ENCODE assay signal across 21 cellular contexts in genomic region chr4:23539969-23540368, GRCh38.
A peak's percentile ranks its signal among the peaks of the same experiment; 100 is the strongest.
DNase-seq lines count a peak whose midpoint lies in the region; ATAC-seq, FAIRE-seq and TF ChIP-seq lines count a peak whose summit lies in the region.
"Had no signal": no experiment of that assay in that cellular context is flagged by ENCODE, and none has a peak within 500 bp of the region (broad histone marks: within the 10 kb centered on the region; RNA-seq: fewer than 3 reads in every experiment).

No MANE protein-coding gene starts in this region.

- BruUV-seq in IMR-90 (replicated peaks; lab: Mats Ljungman, UMichigan) (no TSS peak), K562 (replicated peaks; lab: Mats Ljungman, UMichigan) (no TSS peak), mammary epithelial cell (replicated peaks; lab: Mats Ljungman, UMichigan) (no TSS peak)

- no peak overlapping the region for H2BK5ac ChIP-seq in IMR-90 (ENCODE audit: low read depth, low read length, poor library complexity, severe bottlenecking)

- no peak overlapping the region for H3K4ac ChIP-seq in IMR-90 (ENCODE audit: low read depth, low read length)

- no peak for TF ChIP-seq EP300 in A549 (IDR thresholded peaks at IDR 0.05)
- TF ChIP-seq EP300 in K562 (IDR thresholded peaks at IDR 0.05; ENCODE audit: low read length), result no peak
- no peak for TF ChIP-seq EP300 in neural cell (conservative IDR thresholded peaks at IDR 0.05; ENCODE audit: poor library complexity, severe bottlenecking)

- no peak overlapping the region for H2BK15ac ChIP-seq in IMR-90 (ENCODE audit: low read depth, low read length)

- H2AK9ac ChIP-seq in IMR-90 (replicated peaks; ENCODE audit: low read depth, low read length, poor library complexity), result no peak overlapping the region

- no peak overlapping the region for H4K91ac ChIP-seq in IMR-90 (ENCODE audit: insufficient read depth, low read depth, low read length)

- no peaks in the 10 kb centered on the region for H3K9me1 ChIP-seq in IMR-90 (ENCODE audit: insufficient read depth, low read length)
- no peaks in the 10 kb centered on the region for H3K9me1 ChIP-seq in K562 (ENCODE audit: control insufficient read depth, insufficient read depth, low read length)

- H3K23ac ChIP-seq in IMR-90 (ENCODE audit: low read depth, low read length), result no peak overlapping the region

- no peak overlapping the region for H2BK20ac ChIP-seq in IMR-90 (ENCODE audit: low read depth, low read length)

- intact Hi-C loops in IMR-90 (cut with micrococcal nuclease), result no loop called here
- intact Hi-C loops in K562 (cut with micrococcal nuclease), result no loop called here
- intact Hi-C loops in mammary epithelial cell (cut with micrococcal nuclease), result no loop called here

- H3K79me2 ChIP-seq in K562 (ENCODE audit: control insufficient read depth, insufficient read depth, low read length) (no peaks in the 10 kb centered on the region), neural cell (replicated peaks; ENCODE audit: insufficient read depth, low read length) (no peaks in the 10 kb centered on the region), mammary epithelial cell (ENCODE audit: insufficient read depth, low read length) (no peaks in the 10 kb centered on the region)

- H3K4me2 ChIP-seq in A549 (no peak overlapping the region), IMR-90 (ENCODE audit: low read depth, low read length) (no peak overlapping the region), K562 (ENCODE audit: insufficient read depth, low read length) (no peak overlapping the region), neural cell (ENCODE audit: low read length) (no peak overlapping the region), mammary epithelial cell (ENCODE audit: insufficient read depth, low read depth, low read length) (no peak overlapping the region)

- no peak overlapping the region for H3K27ac ChIP-seq in A549
- no peak overlapping the region for H3K27ac ChIP-seq in IMR-90 (ENCODE audit: insufficient read depth, low read length)
- no peak overlapping the region for H3K27ac ChIP-seq in K562 (ENCODE audit: extremely low read depth, low read depth, low read length)
- peak overlapping the region; percentile 5 for H3K27ac ChIP-seq in neural cell (ENCODE audit: low read length)
- no peak overlapping the region for H3K27ac ChIP-seq in mammary epithelial cell (ENCODE audit: insufficient read depth, low read depth, low read length)

- no peak overlapping the region for H3K9ac ChIP-seq in IMR-90 (ENCODE audit: low read depth, low read length)
- H3K9ac ChIP-seq in K562 (ENCODE audit: insufficient read depth in 1 of 2, low read depth in 2 of 2, low read length in 2 of 2), result no peak overlapping the region
- no peak overlapping the region for H3K9ac ChIP-seq in neural cell (ENCODE audit: low read length)
- H3K9ac ChIP-seq in mammary epithelial cell (ENCODE audit: insufficient read depth, low read length), result no peak overlapping the region

- no peak for DNase-seq in A549 (ENCODE audit: low read depth in 1 of 2, low spot score in 1 of 2)
- DNase-seq in IMR-90, result no peak
- DNase-seq in K562 (ENCODE audit: extremely low read depth in 1 of 4, low spot score in 3 of 4), result no peak
- no peak for DNase-seq in hepatic stellate cell (ENCODE audit: low spot score)
- DNase-seq in mammary epithelial cell, result no peak
- no peak for DNase-seq in inferior parietal cortex (ENCODE audit: extremely low spot score)
- DNase-seq in NCI-H1694 treated with DMSO at 0.1 percent for 48 hours (lab: John Stamatoyannopoulos, UW), result no peak
- DNase-seq: 8988T; C1 segment of cervical spinal cord; Calu3; CD4-positive, alpha-beta memory T cell; COR-L47; DMS53; DMS79 treated with DMSO at 0.1 percent for 48 hours; GF-D8; GOT3; H7; HCEC 1CT had no signal

- no peak overlapping the region for H3K14ac ChIP-seq in IMR-90 (replicated peaks; ENCODE audit: low read depth, low read length)

- H3K36me3 ChIP-seq in IMR-90 (ENCODE audit: control insufficient read depth, insufficient read depth, low read length), result no peaks in the 10 kb centered on the region
- no peaks in the 10 kb centered on the region for H3K36me3 ChIP-seq in K562 (ENCODE audit: control insufficient read depth, insufficient read depth, low read length)
- H3K36me3 ChIP-seq in neural cell (ENCODE audit: insufficient read depth, low read length), result no peaks in the 10 kb centered on the region
- no peaks in the 10 kb centered on the region for H3K36me3 ChIP-seq in mammary epithelial cell (ENCODE audit: insufficient read depth, low read length)

- H3K79me1 ChIP-seq in IMR-90 (ENCODE audit: low read depth in 1 of 2, low read length in 2 of 2), result no peaks in the 10 kb centered on the region

- H3K56ac ChIP-seq in IMR-90 (ENCODE audit: extremely low read depth, insufficient read depth, low read length), result no peak overlapping the region

- H3K27me3 ChIP-seq in IMR-90 (ENCODE audit: control insufficient read depth, insufficient read depth, low read length), result no peaks in the 10 kb centered on the region
- no peaks in the 10 kb centered on the region for H3K27me3 ChIP-seq in K562 (ENCODE audit: control insufficient read depth in 2 of 2, insufficient read depth in 2 of 2, low read length in 2 of 2)
- no peaks in the 10 kb centered on the region for H3K27me3 ChIP-seq in neural cell (ENCODE audit: insufficient read depth, low read depth, low read length)
- no peaks in the 10 kb centered on the region for H3K27me3 ChIP-seq in mammary epithelial cell (ENCODE audit: insufficient read depth, low read length)

- H3K4me1 ChIP-seq in A549 (no peaks in the 10 kb centered on the region), IMR-90 (ENCODE audit: control insufficient read depth, insufficient read depth, low read length) (no peaks in the 10 kb centered on the region), K562 (replicated peaks in 1 of 2; ENCODE audit: control insufficient read depth in 2 of 2, insufficient read depth in 2 of 2, low read length in 2 of 2) (no peaks in the 10 kb centered on the region), mammary epithelial cell (ENCODE audit: insufficient read depth, low read length) (no peaks in the 10 kb centered on the region)

- no peak for FAIRE-seq in A549 (lab: Jason Lieb, UNC)
- FAIRE-seq in K562 (lab: Jason Lieb, UNC), result no peak
- FAIRE-seq: GM12891, GM18507 had no signal

- in situ Hi-C loops in IMR-90 (cut with MboI; ENCODE audit: low sequenced_read_pairs) (no loop called here), K562 (cut with MboI) (no loop called here), mammary epithelial cell (cut with MboI; ENCODE audit: low sequenced_read_pairs in 2 of 2) (no loop called here)

- 7% methylated on average over 3 of the region's 3 CpGs for WGBS in A549 (ENCODE audit: missing lambda C conversion rate)
- WGBS in IMR-90 (ENCODE audit: extremely low coverage in 2 of 2, insufficient read length in 1 of 2), 2 experiments, result no CpG with 5 or more reads among the region's 3 CpGs
- 2% methylated on average over 3 of the region's 3 CpGs for WGBS in K562 (ENCODE audit: insufficient coverage, low coverage, missing lambda C conversion rate)
- WGBS in mammary epithelial cell (ENCODE audit: low coverage, missing lambda C conversion rate), result 15% methylated on average over 3 of the region's 3 CpGs

- no peaks in the 10 kb centered on the region for H3F3A ChIP-seq in neural cell (ENCODE audit: insufficient read depth, low read length, poor library complexity, severe bottlenecking)

- H2AFZ ChIP-seq in IMR-90 (replicated peaks; ENCODE audit: low read length, poor library complexity) (no peak overlapping the region), K562 (ENCODE audit: low read depth, low read length) (no peak overlapping the region), neural cell (ENCODE audit: low read depth, low read length) (no peak overlapping the region), mammary epithelial cell (ENCODE audit: low read depth, low read length) (no peak overlapping the region)

- dilution Hi-C loops in IMR-90 (cut with HindIII; ENCODE audit: low sequenced_read_pairs, unreplicated experiment), result no loop called here
- dilution Hi-C loops in mammary epithelial cell (cut with HindIII; ENCODE audit: low sequenced_read_pairs), result no loop called here

- H3K9me3 ChIP-seq in A549 (no peaks in the 10 kb centered on the region), IMR-90 (ENCODE audit: control insufficient read depth, insufficient read depth, low read length) (peaks cover under 1% of the 10 kb centered on the region; the same call in 1 of the 2 replicates), K562 (replicated peaks; ENCODE audit: control insufficient read depth, insufficient read depth, low read depth, low read length) (no peaks in the 10 kb centered on the region), neural cell (ENCODE audit: low read length) (peaks cover 3% of the 10 kb centered on the region), mammary epithelial cell (replicated peaks; ENCODE audit: insufficient read depth, low read length) (peaks cover 18% of the 10 kb centered on the region)

- no peak overlapping the region for H2AK5ac ChIP-seq in IMR-90 (ENCODE audit: low read depth, low read length)

- H4K8ac ChIP-seq in IMR-90 (ENCODE audit: low read depth in 2 of 2, low read length in 2 of 2), result no peak overlapping the region

- H4K5ac ChIP-seq in IMR-90 (ENCODE audit: low read depth, low read length), result no peak overlapping the region

- no peak overlapping the region for H2BK120ac ChIP-seq in IMR-90 (ENCODE audit: low read depth, low read length)

- no peak overlapping the region for H3K18ac ChIP-seq in IMR-90 (ENCODE audit: low read depth, low read length)

- TF ChIP-seq CTCF in A549 (IDR thresholded peaks at IDR 0.05) (no peak), IMR-90 (conservative IDR thresholded peaks at IDR 0.05; ENCODE audit: low read depth, low read length) (no peak), K562 (IDR thresholded peaks at IDR 0.05 in 2 of 3, conservative IDR thresholded peaks at IDR 0.05 in 1 of 3; ENCODE audit: insufficient read depth in 2 of 3, low read depth in 1 of 3, low read length in 3 of 3) (no peak), neural cell (IDR thresholded peaks at IDR 0.05; ENCODE audit: poor library complexity, severe bottlenecking) (no peak), mammary epithelial cell (conservative IDR thresholded peaks at IDR 0.05 in 1 of 2, IDR thresholded peaks at IDR 0.05 in 1 of 2; ENCODE audit: extremely low read depth in 1 of 2, insufficient read depth in 1 of 2, low read depth in 1 of 2, low read length in 2 of 2) (no peak)

- ATAC-seq in A549 (no peak), IMR-90 (ENCODE audit: low read depth) (no peak), K562 (no peak)

- H3K9me2 ChIP-seq in neural cell (ENCODE audit: insufficient read depth, low read length), result no peaks in the 10 kb centered on the region

- H3K4me3 ChIP-seq in A549, result no peak overlapping the region
- no peak overlapping the region for H3K4me3 ChIP-seq in IMR-90 (ENCODE audit: insufficient read depth, low read depth, low read length)
- no peak overlapping the region for H3K4me3 ChIP-seq in K562
- no peak overlapping the region for H3K4me3 ChIP-seq in neural cell (ENCODE audit: low read length)
- no peak overlapping the region for H3K4me3 ChIP-seq in mammary epithelial cell (replicated peaks in 1 of 3; ENCODE audit: insufficient read depth in 1 of 3, low read depth in 2 of 3, low read length in 3 of 3)

- H4K20me1 ChIP-seq in IMR-90 (ENCODE audit: insufficient read depth, low read length) (no peaks in the 10 kb centered on the region), K562 (replicated peaks; ENCODE audit: control insufficient read depth, insufficient read depth, low read length) (no peaks in the 10 kb centered on the region), neural cell (ENCODE audit: insufficient read depth) (no peaks in the 10 kb centered on the region), mammary epithelial cell (ENCODE audit: insufficient read depth, low read length) (no peaks in the 10 kb centered on the region)

- no peak for TF ChIP-seq POLR2A in A549 (IDR thresholded peaks at IDR 0.05; ENCODE audit: low read length)
- no peak for TF ChIP-seq POLR2A in IMR-90 (IDR thresholded peaks at IDR 0.05; ENCODE audit: low read depth, low read length)
- no peak for TF ChIP-seq POLR2A in K562 (conservative IDR thresholded peaks at IDR 0.05)

- no peak for TF ChIP-seq RAD21 in A549 (conservative IDR thresholded peaks at IDR 0.05 in 1 of 2, IDR thresholded peaks at IDR 0.05 in 1 of 2)
- TF ChIP-seq RAD21 in IMR-90 (IDR thresholded peaks at IDR 0.05; ENCODE audit: low read length), result no peak
- TF ChIP-seq RAD21 in K562 (CRISPR knock-in tag; conservative IDR thresholded peaks at IDR 0.05 in 1 of 2, IDR thresholded peaks at IDR 0.05 in 1 of 2), result no peak
- TF ChIP-seq RAD21 in neural cell (conservative IDR thresholded peaks at IDR 0.05), result no peak

- CTCF ChIA-PET in A549 (lab: Yijun Ruan, JAX) (no interaction called here), IMR-90 (lab: Yijun Ruan, JAX) (no interaction called here), K562 (lab: Yijun Ruan, JAX; ENCODE audit: low intra/inter-chr PET ratio) (no interaction called here), mammary epithelial cell (lab: Charles Lee; ENCODE audit: low non-redundant PET) (no interaction called here)

- POLR2A ChIA-PET in A549 (lab: Yijun Ruan, JAX) (no interaction called here), IMR-90 (lab: Charles Lee; ENCODE audit: unreplicated experiment) (no interaction called here), K562 (lab: Yijun Ruan, JAX) (no interaction called here)

Comparison
In these comparisons a context has a peak if more than half of its experiments do, and no peak if none do; other contexts are left out.
1. Of the 35 proteins assayed by ChIP-seq in both K562 and A549: peak only in K562: none; only in A549: none; in both: MAFK; in neither: 34.